Comparison of ENCODE assay signal across 28 cellular contexts in the genomic region with DNA sequence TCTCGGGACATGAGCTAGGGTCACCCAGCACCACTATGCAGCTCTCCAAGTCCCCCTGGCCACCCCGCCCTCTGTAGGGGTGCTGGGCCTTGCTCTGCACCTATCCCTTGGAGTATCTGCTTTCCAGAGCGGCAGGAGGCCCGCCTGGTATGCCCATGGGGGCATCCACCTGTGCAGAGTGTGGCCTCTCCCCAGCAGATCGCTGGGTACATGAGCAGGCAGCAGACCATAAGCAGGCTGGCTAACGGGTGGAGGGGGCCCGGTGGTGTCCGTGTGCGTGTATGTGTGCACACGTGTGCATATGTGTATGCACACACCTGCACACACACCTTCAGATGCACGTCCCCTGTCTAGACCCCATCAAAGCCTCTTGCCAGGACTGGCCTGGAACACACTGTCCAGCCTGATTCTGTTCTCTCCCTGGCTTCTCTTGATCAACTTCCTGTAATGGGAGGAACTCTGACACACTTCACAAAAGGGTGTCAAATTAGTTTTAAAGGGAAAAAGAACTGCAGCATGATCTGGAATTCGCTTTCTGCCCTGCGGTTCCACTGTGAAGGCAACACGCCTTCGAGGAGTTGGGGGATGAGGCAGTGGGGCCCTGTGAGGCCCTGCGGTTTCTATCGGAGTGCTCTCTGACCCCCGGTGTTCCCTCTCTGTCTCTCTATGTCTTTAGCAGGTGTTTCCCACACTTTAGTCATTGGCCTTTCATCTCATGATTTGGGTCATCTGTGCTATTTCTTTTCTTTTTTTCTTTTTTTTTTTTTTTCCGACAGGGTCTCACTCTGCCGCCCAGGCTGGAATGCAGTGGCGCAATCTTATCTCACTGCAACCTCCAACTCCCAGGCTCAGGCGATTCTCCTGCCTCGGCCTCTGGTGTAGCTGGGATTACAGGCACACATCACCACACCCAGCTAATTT. TPM values are rescaled to one million over a fixed set of nuclear protein-coding genes. Genes with fewer than 3 reads are reported as not detected.
DNase-seq lines count a peak whose midpoint lies in the region; ATAC-seq and TF ChIP-seq lines count a peak whose summit lies in the region.
"Had no signal": no experiment of that assay in that cellular context is flagged by ENCODE, and none has a peak within 500 bp of the region (broad histone marks: within the 10 kb centered on the region; RNA-seq: fewer than 3 reads in every experiment).

No MANE protein-coding gene starts in this region.

- H3K27ac ChIP-seq in BLaER1 (peak overlapping the region; percentile 54), angular gyrus (ENCODE audit: low read depth, low read length) (peak overlapping the region; percentile 4), ascending aorta (no peak overlapping the region)
- H3K27ac ChIP-seq: breast epithelium, colonic mucosa, stomach, tibial nerve, WERI-Rb-1 had no signal

- H3K4me3 ChIP-seq in BLaER1 = no peak overlapping the region
- no peak overlapping the region for H3K4me3 ChIP-seq in ascending aorta
- H3K4me3 ChIP-seq: breast epithelium, colonic mucosa, heart left ventricle, stomach, tibial nerve had no signal

- POLR2A ChIA-PET in WTC11 (lab: Charles Lee) = no interaction called here

- DNase-seq in HuH-7 (ENCODE audit: low spot score) = peak; percentile 59
- DNase-seq in mesothelial cell of epicardium (ENCODE audit: low spot score in 2 of 2, unreplicated experiment in 2 of 2) = no peak
- DNase-seq in ascending aorta (ENCODE audit: low spot score in 2 of 2) = no peak
- DNase-seq in WTC11 (ENCODE audit: low spot score) = no peak
- no peak for DNase-seq in AG08395 (ENCODE audit: low spot score)
- DNase-seq: activated CD4-positive, alpha-beta T cell treated with anti-CD3 and anti-CD28 coated beads, Interleukin-2, amount 10 ng/mL, durations not matched to agents 7 days and 5 days; activated naive CD4-positive, alpha-beta T cell; activated T-cell treated with anti-CD3 and anti-CD28 coated beads, Interleukin-2, amount 50 U/mL, for 24 hours; colonic mucosa; DMS79; foreskin fibroblast; GDM1; HCEC 1CT; mesendoderm; NCI-H1417; NCI-H2081; NCI-H2227 treated with DMSO at 0.1 percent for 48 hours; NCI-H748 treated with DMSO at 0.1 percent for 48 hours; occipital lobe; stomach; WERI-Rb-1 had no signal

- H3K27me3 Mint-ChIP-seq in mesothelial cell of epicardium (ENCODE audit: low read depth) (peaks cover 10% of the 10 kb centered on the region), WTC11 (ENCODE audit: low read depth) (no peaks in the 10 kb centered on the region; the same call in 1 of the 2 replicates)
- H3K27me3 Mint-ChIP-seq: activated CD4-positive, alpha-beta T cell treated with anti-CD3 and anti-CD28 coated beads, Interleukin-2, amount 10 ng/mL, durations not matched to agents 7 days and 5 days; activated T-cell treated with anti-CD3 and anti-CD28 coated beads, Interleukin-2, amount 50 U/mL, for 24 hours had no signal

- CTCF ChIA-PET in WTC11 (lab: Charles Lee) = interaction anchor here (0.6 to 3.2 kb wide), 4 partner anchors 15 to 405 kb away, joined by 3 to 17 read pairs (median 4); no protein-coding TSS in a partner anchor

- H3K4me3 Mint-ChIP-seq in mesothelial cell of epicardium = no peak overlapping the region
- H3K4me3 Mint-ChIP-seq in WTC11 = no peak overlapping the region
- H3K4me3 Mint-ChIP-seq: activated CD4-positive, alpha-beta T cell treated with anti-CD3 and anti-CD28 coated beads, Interleukin-2, amount 10 ng/mL, durations not matched to agents 7 days and 5 days; activated T-cell treated with anti-CD3 and anti-CD28 coated beads, Interleukin-2, amount 50 U/mL, for 24 hours; T-helper 2 cell treated with Interferon-gamma antibody and Interleukin-4, amounts not matched to agents 5 μg/mL and 100 μg/mL, for 36 hours had no signal

- peak overlapping the region; percentile 34 for H3K27ac Mint-ChIP-seq in mesothelial cell of epicardium
- no peak overlapping the region for H3K27ac Mint-ChIP-seq in WTC11
- H3K27ac Mint-ChIP-seq: activated CD4-positive, alpha-beta T cell treated with anti-CD3 and anti-CD28 coated beads, Interleukin-2, amount 10 ng/mL, durations not matched to agents 7 days and 5 days; activated T-cell treated with anti-CD3 and anti-CD28 coated beads, Interleukin-2, amount 50 U/mL, for 24 hours; T-helper 2 cell treated with Interferon-gamma antibody and Interleukin-4, amounts not matched to agents 5 μg/mL and 100 μg/mL, for 36 hours had no signal

- H3K9me3 ChIP-seq in BLaER1 = no peaks in the 10 kb centered on the region
- no peaks in the 10 kb centered on the region for H3K9me3 ChIP-seq in ascending aorta
- H3K9me3 ChIP-seq: breast epithelium, colonic mucosa, heart left ventricle, stomach, tibial nerve had no signal

- H3K36me3 ChIP-seq in BLaER1 = no peaks in the 10 kb centered on the region
- H3K36me3 ChIP-seq in ascending aorta = no peaks in the 10 kb centered on the region
- H3K36me3 ChIP-seq: breast epithelium, colonic mucosa, heart left ventricle, tibial nerve, WERI-Rb-1 had no signal

- peaks cover 70% of the 10 kb centered on the region for H4K20me1 ChIP-seq in BLaER1

- H3K4me1 Mint-ChIP-seq in mesothelial cell of epicardium (peaks cover 3% of the 10 kb centered on the region), WTC11 (no peaks in the 10 kb centered on the region)

- H3K9me3 Mint-ChIP-seq in mesothelial cell of epicardium (no peaks in the 10 kb centered on the region), WTC11 (no peaks in the 10 kb centered on the region)
- H3K9me3 Mint-ChIP-seq: activated CD4-positive, alpha-beta T cell treated with anti-CD3 and anti-CD28 coated beads, Interleukin-2, amount 10 ng/mL, durations not matched to agents 7 days and 5 days; activated T-cell treated with anti-CD3 and anti-CD28 coated beads, Interleukin-2, amount 50 U/mL, for 24 hours; T-helper 2 cell treated with Interferon-gamma antibody and Interleukin-4, amounts not matched to agents 5 μg/mL and 100 μg/mL, for 36 hours had no signal

- H3K4me1 ChIP-seq in BLaER1 (peaks cover 81% of the 10 kb centered on the region), ascending aorta (no peaks in the 10 kb centered on the region)
- H3K4me1 ChIP-seq: breast epithelium, colonic mucosa, stomach, tibial nerve had no signal

- TF ChIP-seq CTCF in mesothelial cell of epicardium (IDR thresholded peaks at IDR 0.05; ENCODE audit: unreplicated experiment) = no peak
- TF ChIP-seq CTCF in ascending aorta (IDR thresholded peaks at IDR 0.05) = no peak
- no peak for TF ChIP-seq CTCF in WTC11 (IDR thresholded peaks at IDR 0.05)

- no peak for ATAC-seq in WTC11
- no peak for ATAC-seq in HG02938 (IDR thresholded peaks at IDR 0.05; ENCODE audit: unreplicated experiment)
- ATAC-seq: heart left ventricle had no signal

- intact Hi-C loops in ascending aorta (cut with DNase I) = no loop called here

- H3K27me3 ChIP-seq in BLaER1 = no peaks in the 10 kb centered on the region
- no peaks in the 10 kb centered on the region for H3K27me3 ChIP-seq in ascending aorta
- H3K27me3 ChIP-seq: breast epithelium, colonic mucosa, heart left ventricle, tibial nerve had no signal

- H3K36me3 Mint-ChIP-seq in mesothelial cell of epicardium (no peaks in the 10 kb centered on the region), WTC11 (no peaks in the 10 kb centered on the region)

- peak overlapping the region; percentile 95 for H3K4me2 ChIP-seq in BLaER1

- no peak overlapping the region for H3K9ac ChIP-seq in BLaER1

TF ChIP-seq in WTC11, 78 proteins besides CTCF, POLR2A, EP300 and RAD21 (continues in another document):
- TF ChIP-seq, protein P1, sequence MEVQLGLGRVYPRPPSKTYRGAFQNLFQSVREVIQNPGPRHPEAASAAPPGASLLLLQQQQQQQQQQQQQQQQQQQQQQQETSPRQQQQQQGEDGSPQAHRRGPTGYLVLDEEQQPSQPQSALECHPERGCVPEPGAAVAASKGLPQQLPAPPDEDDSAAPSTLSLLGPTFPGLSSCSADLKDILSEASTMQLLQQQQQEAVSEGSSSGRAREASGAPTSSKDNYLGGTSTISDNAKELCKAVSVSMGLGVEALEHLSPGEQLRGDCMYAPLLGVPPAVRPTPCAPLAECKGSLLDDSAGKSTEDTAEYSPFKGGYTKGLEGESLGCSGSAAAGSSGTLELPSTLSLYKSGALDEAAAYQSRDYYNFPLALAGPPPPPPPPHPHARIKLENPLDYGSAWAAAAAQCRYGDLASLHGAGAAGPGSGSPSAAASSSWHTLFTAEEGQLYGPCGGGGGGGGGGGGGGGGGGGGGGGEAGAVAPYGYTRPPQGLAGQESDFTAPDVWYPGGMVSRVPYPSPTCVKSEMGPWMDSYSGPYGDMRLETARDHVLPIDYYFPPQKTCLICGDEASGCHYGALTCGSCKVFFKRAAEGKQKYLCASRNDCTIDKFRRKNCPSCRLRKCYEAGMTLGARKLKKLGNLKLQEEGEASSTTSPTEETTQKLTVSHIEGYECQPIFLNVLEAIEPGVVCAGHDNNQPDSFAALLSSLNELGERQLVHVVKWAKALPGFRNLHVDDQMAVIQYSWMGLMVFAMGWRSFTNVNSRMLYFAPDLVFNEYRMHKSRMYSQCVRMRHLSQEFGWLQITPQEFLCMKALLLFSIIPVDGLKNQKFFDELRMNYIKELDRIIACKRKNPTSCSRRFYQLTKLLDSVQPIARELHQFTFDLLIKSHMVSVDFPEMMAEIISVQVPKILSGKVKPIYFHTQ (CRISPR knock-in tag; IDR thresholded peaks at IDR 0.05) = no peak
- TF ChIP-seq PRRX2 (CRISPR knock-in tag; IDR thresholded peaks at IDR 0.05) = no peak
- TF ChIP-seq, protein P2, sequence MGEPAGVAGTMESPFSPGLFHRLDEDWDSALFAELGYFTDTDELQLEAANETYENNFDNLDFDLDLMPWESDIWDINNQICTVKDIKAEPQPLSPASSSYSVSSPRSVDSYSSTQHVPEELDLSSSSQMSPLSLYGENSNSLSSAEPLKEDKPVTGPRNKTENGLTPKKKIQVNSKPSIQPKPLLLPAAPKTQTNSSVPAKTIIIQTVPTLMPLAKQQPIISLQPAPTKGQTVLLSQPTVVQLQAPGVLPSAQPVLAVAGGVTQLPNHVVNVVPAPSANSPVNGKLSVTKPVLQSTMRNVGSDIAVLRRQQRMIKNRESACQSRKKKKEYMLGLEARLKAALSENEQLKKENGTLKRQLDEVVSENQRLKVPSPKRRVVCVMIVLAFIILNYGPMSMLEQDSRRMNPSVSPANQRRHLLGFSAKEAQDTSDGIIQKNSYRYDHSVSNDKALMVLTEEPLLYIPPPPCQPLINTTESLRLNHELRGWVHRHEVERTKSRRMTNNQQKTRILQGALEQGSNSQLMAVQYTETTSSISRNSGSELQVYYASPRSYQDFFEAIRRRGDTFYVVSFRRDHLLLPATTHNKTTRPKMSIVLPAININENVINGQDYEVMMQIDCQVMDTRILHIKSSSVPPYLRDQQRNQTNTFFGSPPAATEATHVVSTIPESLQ (CRISPR knock-in tag; IDR thresholded peaks at IDR 0.05) = no peak
- no peak for TF ChIP-seq TEAD4 (CRISPR knock-in tag; IDR thresholded peaks at IDR 0.05)
- TF ChIP-seq NR3C1 (CRISPR knock-in tag; conservative IDR thresholded peaks at IDR 0.05; ENCODE audit: low read depth) = no peak

RNA-seq across cellular contexts. Expression of a gene that starts 17.2 kb away (rescaled TPM):
- 15.6 to 16.4 TPM (median 16.4 TPM) in 3 replicates for total RNA-seq in mesothelial cell of epicardium
- 8.2 TPM for total RNA-seq in ascending aorta
- total RNA-seq in WTC11 (2021) = 10.6 to 16.8 TPM (median 12.0 TPM) in 3 replicates

RNA-seq across cellular contexts. Expression of a gene that starts 36.3 kb away (rescaled TPM):
- 10.7 to 12.7 TPM (median 10.8 TPM) in 3 replicates for total RNA-seq in mesothelial cell of epicardium
- total RNA-seq in ascending aorta = 17.9 TPM
- 9.3 to 10.3 TPM (median 9.6 TPM) in 3 replicates for total RNA-seq in WTC11 (2021)

Comparison
In these comparisons a context has a peak if more than half of its experiments do, and no peak if none do; other contexts are left out.
1. H3K27ac ChIP-seq: peak in BLaER1 (single experiment) and angular gyrus (single experiment); none in ascending aorta (0 of 2).